ENCODE assay signal across 31 cellular contexts in genomic region chr1:231075020-231075419, GRCh38.
"Had no signal": no experiment of that assay in that cellular context is flagged by ENCODE, and none has a peak within 500 bp of the region (broad histone marks: within the 10 kb centered on the region; RNA-seq: fewer than 3 reads in every experiment).

No MANE protein-coding gene starts in this region.

- H3K4me1 ChIP-seq: gastroesophageal sphincter had no signal

- H3K36me3 ChIP-seq: esophagus squamous epithelium, gastroesophageal sphincter, heart right ventricle had no signal

- H3K4me3 ChIP-seq: esophagus squamous epithelium, gastroesophageal sphincter, heart right ventricle had no signal

- H3K36me3 Mint-ChIP-seq: activated CD4-positive, alpha-beta memory T cell treated with anti-CD3 and anti-CD28 coated beads for 36 hours; activated naive CD8-positive, alpha-beta T cell had no signal

- FAIRE-seq: astrocyte, colon had no signal

- H3K4me3 Mint-ChIP-seq: activated CD4-positive, alpha-beta memory T cell treated with anti-CD3 and anti-CD28 coated beads for 36 hours; activated CD4-positive, alpha-beta T cell treated with anti-CD3 and anti-CD28 coated beads for 36 hours; activated CD4-positive, alpha-beta T cell treated with anti-CD3 and anti-CD28 coated beads, Interleukin-2, amount 10 ng/mL, durations not matched to agents 24 days and 14 days; activated CD8-positive, alpha-beta T cell treated with anti-CD3 and anti-CD28 coated beads, Interleukin-2, amount 10 ng/mL, durations not matched to agents 7 days and 5 days; activated naive CD8-positive, alpha-beta T cell; activated T-cell treated with anti-CD3 and anti-CD28 coated beads, Interleukin-2, amount 50 U/mL, for 4 hours; activated T-helper 17 cell treated with anti-CD3 and anti-CD28 coated beads, Interleukin-2, amount 50 U/mL, for 72 hours; effector memory CD8-positive, alpha-beta T cell; T-helper 17 cell; T-helper 2 cell treated with Interferon-gamma antibody and Interleukin-4, amounts not matched to agents 5 μg/mL and 100 μg/mL, for 36 hours had no signal

- H3K9me3 Mint-ChIP-seq: activated CD4-positive, alpha-beta memory T cell treated with anti-CD3 and anti-CD28 coated beads for 36 hours; activated CD4-positive, alpha-beta T cell treated with anti-CD3 and anti-CD28 coated beads, Interleukin-2, amount 10 ng/mL, durations not matched to agents 24 days and 14 days; activated T-cell treated with anti-CD3 and anti-CD28 coated beads, Interleukin-2, amount 50 U/mL, for 4 hours; activated T-helper 17 cell treated with anti-CD3 and anti-CD28 coated beads, Interleukin-2, amount 50 U/mL, for 72 hours; effector memory CD8-positive, alpha-beta T cell; T-helper 2 cell treated with Interferon-gamma antibody and Interleukin-4, amounts not matched to agents 5 μg/mL and 100 μg/mL, for 36 hours had no signal

- H3K27ac Mint-ChIP-seq: activated CD4-positive, alpha-beta memory T cell treated with anti-CD3 and anti-CD28 coated beads for 36 hours; activated CD4-positive, alpha-beta T cell treated with anti-CD3 and anti-CD28 coated beads for 36 hours; activated CD4-positive, alpha-beta T cell treated with anti-CD3 and anti-CD28 coated beads, Interleukin-2, amount 10 ng/mL, durations not matched to agents 24 days and 14 days; activated CD8-positive, alpha-beta T cell treated with anti-CD3 and anti-CD28 coated beads, Interleukin-2, amount 10 ng/mL, durations not matched to agents 7 days and 5 days; activated naive CD8-positive, alpha-beta T cell; activated T-helper 17 cell treated with anti-CD3 and anti-CD28 coated beads, Interleukin-2, amount 50 U/mL, for 72 hours; effector memory CD8-positive, alpha-beta T cell; T-helper 17 cell; T-helper 2 cell treated with Interferon-gamma antibody and Interleukin-4, amounts not matched to agents 5 μg/mL and 100 μg/mL, for 36 hours had no signal

- H3K27ac ChIP-seq: epithelial cell of prostate, esophagus squamous epithelium, gastroesophageal sphincter, heart right ventricle had no signal

- H3K9me3 ChIP-seq: esophagus squamous epithelium, gastroesophageal sphincter had no signal

- DNase-seq: activated CD4-positive, alpha-beta memory T cell treated with anti-CD3 and anti-CD28 coated beads for 36 hours; activated CD4-positive, alpha-beta T cell treated with anti-CD3 and anti-CD28 coated beads for 36 hours; activated CD4-positive, alpha-beta T cell treated with anti-CD3 and anti-CD28 coated beads, Interleukin-2, amount 10 ng/mL, durations not matched to agents 24 days and 14 days; activated CD4-positive, CD25-positive, alpha-beta regulatory T cell; activated CD4-positive, CD25-positive, alpha-beta regulatory T cell treated with anti-CD3 and anti-CD28 coated beads, Interleukin-2, amount 50 U/mL, for 72 hours; activated CD8-positive, alpha-beta T cell treated with anti-CD3 and anti-CD28 coated beads, Interleukin-2, amount 10 ng/mL, durations not matched to agents 7 days and 5 days; activated effector memory CD4-positive, alpha-beta T cell treated with Interleukin-2 at 50 U/mL for 16 hours; activated gamma-delta T cell treated with Interleukin-2 at 50 U/mL for 16 hours; activated naive CD4-positive, alpha-beta T cell treated with anti-CD3 and anti-CD28 coated beads, Interleukin-2, amount 50 U/mL, for 16 hours; activated naive CD4-positive, alpha-beta T cell treated with Interleukin-2 at 50 U/mL for 16 hours; activated T-cell treated with anti-CD3 and anti-CD28 coated beads, Interleukin-2, amount 50 U/mL, for 4 hours; amniotic stem cell; anterior cingulate cortex; caudate nucleus; cortex of kidney; dermis blood vessel endothelial cell; effector CD4-positive, alpha-beta T cell; effector memory CD8-positive, alpha-beta T cell; esophagus squamous epithelium; foreskin melanocyte; heart right ventricle; T-helper 1 cell; T-helper 17 cell; T1000 had no signal

- H3K4me1 Mint-ChIP-seq: activated CD4-positive, alpha-beta T cell treated with anti-CD3 and anti-CD28 coated beads for 36 hours; activated CD4-positive, alpha-beta T cell treated with anti-CD3 and anti-CD28 coated beads, Interleukin-2, amount 10 ng/mL, durations not matched to agents 24 days and 14 days; activated T-helper 17 cell treated with anti-CD3 and anti-CD28 coated beads, Interleukin-2, amount 50 U/mL, for 72 hours had no signal

- H3K27me3 ChIP-seq: gastroesophageal sphincter, heart right ventricle had no signal

- ATAC-seq: activated CD4-positive, alpha-beta T cell treated with anti-CD3 and anti-CD28 coated beads for 36 hours; activated CD8-positive, alpha-beta T cell treated with anti-CD3 and anti-CD28 coated beads, Interleukin-2, amount 10 ng/mL, durations not matched to agents 7 days and 5 days; activated T-cell treated with anti-CD3 and anti-CD28 coated beads, Interleukin-2, amount 50 U/mL, for 4 hours; activated T-helper 17 cell treated with anti-CD3 and anti-CD28 coated beads, Interleukin-2, amount 50 U/mL, for 72 hours; effector memory CD8-positive, alpha-beta T cell; gastroesophageal sphincter; heart right ventricle; T-helper 17 cell had no signal
